In the genomic region with DNA sequence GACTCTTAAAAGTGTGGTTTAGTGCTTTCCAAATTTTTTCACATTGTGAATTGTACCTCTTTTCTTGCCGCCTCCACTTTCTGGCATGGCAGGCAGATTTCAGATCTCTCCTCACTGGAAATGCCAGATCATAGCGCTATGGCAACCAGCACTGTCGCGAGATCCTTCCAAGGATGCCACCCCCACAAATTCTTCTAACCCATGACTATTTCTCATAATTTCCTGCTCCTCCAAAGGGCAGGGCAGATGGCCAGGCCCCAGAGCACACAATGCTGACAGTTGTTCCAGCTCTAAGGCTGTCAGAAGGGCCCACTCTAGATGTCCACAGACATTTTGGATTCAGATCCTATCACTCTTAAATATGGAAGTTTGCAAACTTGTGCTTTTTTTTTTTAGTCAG, we compare ENCODE assay signal across 12 cellular contexts.
DNase-seq lines count a peak whose midpoint lies in the region; ATAC-seq and TF ChIP-seq lines count a peak whose summit lies in the region.
"Had no signal": no experiment of that assay in that cellular context is flagged by ENCODE, and none has a peak within 500 bp of the region (broad histone marks: within the 10 kb centered on the region; RNA-seq: fewer than 3 reads in every experiment).

No MANE protein-coding gene starts in this region.

- H3K27me3 Mint-ChIP-seq in MCF 10A (ENCODE audit: insufficient read depth, unreplicated experiment) = no peaks in the 10 kb centered on the region
- peaks cover 3% of the 10 kb centered on the region for H3K27me3 Mint-ChIP-seq in Caco-2 (ENCODE audit: insufficient read depth, unreplicated experiment)
- no peaks in the 10 kb centered on the region for H3K27me3 Mint-ChIP-seq in natural killer cell (ENCODE audit: low read depth in 2 of 2)

- no peaks in the 10 kb centered on the region for H3K4me1 ChIP-seq in right atrium auricular region
- no peaks in the 10 kb centered on the region for H3K4me1 ChIP-seq in Caco-2
- H3K4me1 ChIP-seq: parathyroid adenoma had no signal

- no peaks in the 10 kb centered on the region for H3K9me3 ChIP-seq in right atrium auricular region
- no peaks in the 10 kb centered on the region for H3K9me3 ChIP-seq in Caco-2

- no peak overlapping the region for H3K27ac ChIP-seq in right atrium auricular region
- H3K27ac ChIP-seq: parathyroid adenoma had no signal

- H3K27ac Mint-ChIP-seq in MCF 10A (ENCODE audit: low read depth, unreplicated experiment) (no peak overlapping the region), Caco-2 (ENCODE audit: unreplicated experiment) (no peak overlapping the region), natural killer cell (no peak overlapping the region)

- POLR2A ChIA-PET in MCF 10A (lab: Yijun Ruan, JAX) (no interaction called here), Caco-2 (lab: Charles Lee) (no interaction called here)

- TF ChIP-seq CTCF in MCF 10A (IDR thresholded peaks at IDR 0.05; ENCODE audit: unreplicated experiment) (no peak), right atrium auricular region (IDR thresholded peaks at IDR 0.05) (no peak), Caco-2 (IDR thresholded peaks at IDR 0.05; ENCODE audit: insufficient read depth in 1 of 2, low read depth in 1 of 2, low read length in 1 of 2, severe bottlenecking in 1 of 2, unreplicated experiment in 1 of 2) (no peak), natural killer cell (IDR thresholded peaks at IDR 0.05) (no peak)

- peak; percentile 77 for DNase-seq in HCEC 1CT
- DNase-seq in MCF 10A (ENCODE audit: unreplicated experiment) = peak; percentile 7
- peak; percentile 59 for DNase-seq in right atrium auricular region (ENCODE audit: low spot score)
- peak; percentile 73 for DNase-seq in sciatic nerve (ENCODE audit: low spot score)
- no peak for DNase-seq in Caco-2
- no peak for DNase-seq in natural killer cell
- DNase-seq: DMS53, NCI-H2227 treated with DMSO at 0.1 percent for 48 hours had no signal

- H3K36me3 ChIP-seq in right atrium auricular region (no peaks in the 10 kb centered on the region), Caco-2 (ENCODE audit: control insufficient read depth, insufficient read depth, low read length) (no peaks in the 10 kb centered on the region)

- ATAC-seq in sciatic nerve (peak; percentile 92), HG03045 (IDR thresholded peaks at IDR 0.05; ENCODE audit: unreplicated experiment) (no peak), HG03108 (IDR thresholded peaks at IDR 0.05; ENCODE audit: unreplicated experiment) (no peak), natural killer cell (no peak)
- ATAC-seq: HepG2 had no signal

- BruUV-seq in MCF 10A (replicated peaks; lab: Mats Ljungman, UMichigan) (no TSS peak), Caco-2 (replicated peaks; lab: Mats Ljungman, UMichigan) (no TSS peak)

- no peaks in the 10 kb centered on the region for H3K9me3 Mint-ChIP-seq in MCF 10A (ENCODE audit: unreplicated experiment)
- no peaks in the 10 kb centered on the region for H3K9me3 Mint-ChIP-seq in Caco-2 (ENCODE audit: unreplicated experiment)
- H3K9me3 Mint-ChIP-seq in natural killer cell = peaks cover 0 to 4% of the 10 kb centered on the region in 2 donors

- no peak overlapping the region for H3K4me3 Mint-ChIP-seq in MCF 10A (ENCODE audit: unreplicated experiment)
- no peak overlapping the region for H3K4me3 Mint-ChIP-seq in Caco-2 (ENCODE audit: unreplicated experiment)
- H3K4me3 Mint-ChIP-seq in natural killer cell = no peak overlapping the region

- H3K27me3 ChIP-seq in right atrium auricular region = no peaks in the 10 kb centered on the region
- H3K27me3 ChIP-seq in Caco-2 (replicated peaks; ENCODE audit: control insufficient read depth, insufficient read depth, low read length) = no peaks in the 10 kb centered on the region

- CTCF ChIA-PET in MCF 10A (lab: Yijun Ruan, JAX) (no interaction called here), Caco-2 (lab: Charles Lee) (no interaction called here)

- intact Hi-C loops in MCF 10A (cut with micrococcal nuclease) (no loop called here), sciatic nerve (cut with DNase I) (no loop called here), Caco-2 (cut with micrococcal nuclease; ENCODE audit: unreplicated experiment) (no loop called here), natural killer cell (cut with micrococcal nuclease) (no loop called here)

- H3K4me1 Mint-ChIP-seq in MCF 10A (ENCODE audit: insufficient read depth, unreplicated experiment) (peaks cover 6% of the 10 kb centered on the region), Caco-2 (ENCODE audit: low read depth, unreplicated experiment) (no peaks in the 10 kb centered on the region), natural killer cell (no peaks in the 10 kb centered on the region)

- no peaks in the 10 kb centered on the region for H3K36me3 Mint-ChIP-seq in MCF 10A (ENCODE audit: insufficient read depth, unreplicated experiment)
- no peaks in the 10 kb centered on the region for H3K36me3 Mint-ChIP-seq in Caco-2 (ENCODE audit: insufficient read depth, unreplicated experiment)
- H3K36me3 Mint-ChIP-seq in natural killer cell = no peaks in the 10 kb centered on the region

- H3K4me3 ChIP-seq in right atrium auricular region (no peak overlapping the region), Caco-2 (ENCODE audit: low read depth, low read length) (no peak overlapping the region)

Comparison
In these comparisons a context has a peak if more than half of its experiments do, and no peak if none do; other contexts are left out.
1. DNase-seq: peak in HCEC 1CT (single experiment), MCF 10A (single experiment), right atrium auricular region (single experiment) and sciatic nerve (single experiment); none in Caco-2 (0 of 2) and natural killer cell (single experiment).